1 cellular context compared by ENCODE assay signal in genomic region chr11:3146612-3147256, GRCh38.
TF ChIP-seq lines count a peak whose summit lies in the region.

No MANE protein-coding gene starts in this region.

TF ChIP-seq in H1, 55 proteins besides CTCF, POLR2A, EP300 and RAD21:
- TF ChIP-seq BCL11A (IDR thresholded peaks at IDR 0.05; ENCODE audit: low read depth in 2 of 2, low read length in 2 of 2) (no peak), CTBP2 (IDR thresholded peaks at IDR 0.05; ENCODE audit: borderline replicate concordance, insufficient read depth, insufficient read length, low read length) (no peak), JUN (IDR thresholded peaks at IDR 0.05; ENCODE audit: low read depth, low read length) (no peak)
TF ChIP-seq in H1: peak in this region for 0.
